30 cellular contexts compared by ENCODE assay signal in the genomic region with DNA sequence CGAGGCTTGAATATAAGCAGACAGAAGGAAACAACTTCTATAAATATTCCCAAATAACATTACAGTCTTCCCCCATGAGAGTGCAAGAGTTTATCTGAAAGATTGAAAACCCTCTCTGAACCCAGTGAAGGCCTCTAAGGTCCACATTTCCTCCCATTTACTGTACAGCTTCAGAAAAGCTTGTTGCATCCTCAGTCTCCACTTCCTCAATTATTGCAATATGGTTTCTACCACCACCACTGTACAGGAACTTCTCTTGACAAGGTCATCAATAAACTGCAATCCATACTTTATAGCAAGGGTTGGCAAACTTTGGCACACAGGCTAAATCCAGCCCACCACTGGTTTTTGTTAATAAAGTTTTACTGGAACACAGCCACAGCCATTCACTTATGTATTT.
"Had no signal": no experiment of that assay in that cellular context is flagged by ENCODE, and none has a peak within 500 bp of the region (broad histone marks: within the 10 kb centered on the region; RNA-seq: fewer than 3 reads in every experiment).

No MANE protein-coding gene starts in this region.

- ATAC-seq: activated T-cell treated with anti-CD3 and anti-CD28 coated beads, Interleukin-2, amount 50 U/mL, for 72 hours; heart right ventricle; left lobe of liver; lower lobe of right lung; natural killer cell; psoas muscle; stimulated activated memory B cell treated with anti-CD40 and anti-IgM and Interleukin-4, amounts not matched to agents 10 μg/mL and 1 μg/mL and 100 μg/mL, for 72 hours had no signal

- H3K27ac Mint-ChIP-seq: activated naive CD8-positive, alpha-beta T cell; activated T-cell treated with anti-CD3 and anti-CD28 coated beads, Interleukin-2, amount 50 U/mL, for 72 hours; dendritic cell treated with granulocyte-macrophage colony-stimulating factor and Interleukin-4, amounts not matched to agents 40 ng/mL and 50 ng/mL, for 4 days; endodermal cell; natural killer cell; neural progenitor cell; stimulated activated memory B cell treated with anti-CD40 and anti-IgM and Interleukin-4, amounts not matched to agents 10 μg/mL and 1 μg/mL and 100 μg/mL, for 72 hours had no signal

- H3K27ac ChIP-seq: esophagus muscularis mucosa, heart right ventricle, lower lobe of right lung, neural progenitor cell, parathyroid adenoma, psoas muscle, right atrium auricular region, stomach, thyroid gland, upper lobe of left lung had no signal

- H3K36me3 ChIP-seq: esophagus muscularis mucosa, heart right ventricle, lower lobe of right lung, neural progenitor cell, right atrium auricular region, stomach, thyroid gland, upper lobe of left lung had no signal

- H3K9me3 Mint-ChIP-seq: activated T-cell treated with anti-CD3 and anti-CD28 coated beads, Interleukin-2, amount 50 U/mL, for 72 hours; central memory CD8-positive, alpha-beta T cell; dendritic cell treated with granulocyte-macrophage colony-stimulating factor and Interleukin-4, amounts not matched to agents 40 ng/mL and 50 ng/mL, for 4 days; natural killer cell; neural progenitor cell; stimulated activated memory B cell treated with anti-CD40 and anti-IgM and Interleukin-4, amounts not matched to agents 10 μg/mL and 1 μg/mL and 100 μg/mL, for 72 hours had no signal

- H3K4me1 Mint-ChIP-seq: central memory CD8-positive, alpha-beta T cell; endodermal cell; natural killer cell; neural progenitor cell; stimulated activated memory B cell treated with anti-CD40 and anti-IgM and Interleukin-4, amounts not matched to agents 10 μg/mL and 1 μg/mL and 100 μg/mL, for 72 hours had no signal

- DNase-seq: activated CD4-positive, alpha-beta T cell treated with anti-CD3 and anti-CD28 coated beads for 4 hours; activated CD4-positive, alpha-beta T cell treated with anti-CD3 and anti-CD28 coated beads, Interleukin-2, amount 50 U/mL, for 4 hours; activated naive CD4-positive, alpha-beta T cell; activated T-cell treated with anti-CD3 and anti-CD28 coated beads for 4 hours; activated T-cell treated with anti-CD3 and anti-CD28 coated beads, Interleukin-2, amount 50 U/mL, for 72 hours; anterior cingulate cortex; endodermal cell; foreskin melanocyte; heart right ventricle; lower lobe of right lung; mesenchymal stem cell; natural killer cell; occipital lobe; psoas muscle; stimulated activated CD4-positive, alpha-beta T cell treated with anti-CD3 and anti-CD28 coated beads, Interleukin-1b, Interleukin-23, amount 100 ng/mL, for 48 hours; stimulated activated CD4-positive, alpha-beta T cell treated with anti-CD3 and anti-CD28 coated beads, Interleukin-4, amount 100 ng/mL, for 4 hours; stimulated activated CD8-positive, alpha-beta memory T cell treated with anti-CD3 and anti-CD28 coated beads, Interleukin-4, amount 100 ng/mL, for 48 hours; stomach; thyroid gland; upper lobe of left lung had no signal

- H3K36me3 Mint-ChIP-seq: activated naive CD8-positive, alpha-beta T cell; natural killer cell; neural progenitor cell; stimulated activated memory B cell treated with anti-CD40 and anti-IgM and Interleukin-4, amounts not matched to agents 10 μg/mL and 1 μg/mL and 100 μg/mL, for 72 hours had no signal

- H3K4me3 ChIP-seq: esophagus muscularis mucosa, heart right ventricle, lower lobe of right lung, neural progenitor cell, psoas muscle, right atrium auricular region, smooth muscle cell, stomach, thyroid gland, upper lobe of left lung had no signal

- H3K27me3 Mint-ChIP-seq: dendritic cell treated with granulocyte-macrophage colony-stimulating factor and Interleukin-4, amounts not matched to agents 40 ng/mL and 50 ng/mL, for 4 days; stimulated activated memory B cell treated with anti-CD40 and anti-IgM and Interleukin-4, amounts not matched to agents 10 μg/mL and 1 μg/mL and 100 μg/mL, for 72 hours had no signal

- H3K27me3 ChIP-seq: esophagus muscularis mucosa, heart right ventricle, neural progenitor cell, right atrium auricular region, stomach, thyroid gland, upper lobe of left lung had no signal

- H3K4me3 Mint-ChIP-seq: activated naive CD8-positive, alpha-beta T cell; activated T-cell treated with anti-CD3 and anti-CD28 coated beads, Interleukin-2, amount 50 U/mL, for 72 hours; central memory CD8-positive, alpha-beta T cell; dendritic cell treated with granulocyte-macrophage colony-stimulating factor and Interleukin-4, amounts not matched to agents 40 ng/mL and 50 ng/mL, for 4 days; endodermal cell; natural killer cell; neural progenitor cell; stimulated activated memory B cell treated with anti-CD40 and anti-IgM and Interleukin-4, amounts not matched to agents 10 μg/mL and 1 μg/mL and 100 μg/mL, for 72 hours had no signal

- H3K9me3 ChIP-seq: esophagus muscularis mucosa, heart right ventricle, lower lobe of right lung, psoas muscle, right atrium auricular region, stomach, thyroid gland, upper lobe of left lung had no signal

- H3K4me1 ChIP-seq: esophagus muscularis mucosa, heart right ventricle, lower lobe of right lung, neural progenitor cell, parathyroid adenoma, psoas muscle, right atrium auricular region, stomach, thyroid gland, upper lobe of left lung had no signal
